13 cellular contexts compared by ENCODE assay signal in genomic region chr14:63664143-63664460, GRCh38. TPM values are rescaled to one million over a fixed set of nuclear protein-coding genes. Genes with fewer than 3 reads are reported as not detected.
DNase-seq lines count a peak whose midpoint lies in the region; FAIRE-seq and TF ChIP-seq lines count a peak whose summit lies in the region.
"Had no signal": no experiment of that assay in that cellular context is flagged by ENCODE, and none has a peak within 500 bp of the region (broad histone marks: within the 10 kb centered on the region; RNA-seq: fewer than 3 reads in every experiment).

No MANE protein-coding gene starts in this region.

- intact Hi-C loops in Caco-2 (cut with micrococcal nuclease; ENCODE audit: unreplicated experiment) = no loop called here

- in situ Hi-C loops in brain microvascular endothelial cell (cut with HindIII; ENCODE audit: low pct_ligation_motif_present, low sequenced_read_pairs) = no loop called here

- POLR2A ChIA-PET in Caco-2 (lab: Charles Lee) = no interaction called here

- no peaks in the 10 kb centered on the region for H3K27me3 ChIP-seq in Caco-2 (replicated peaks; ENCODE audit: control insufficient read depth, insufficient read depth, low read length)
- H3K27me3 ChIP-seq in bronchial epithelial cell (ENCODE audit: control insufficient read depth, insufficient read depth, low read length) = no peaks in the 10 kb centered on the region
- no peaks in the 10 kb centered on the region for H3K27me3 ChIP-seq in brain microvascular endothelial cell (replicated peaks)
- H3K27me3 ChIP-seq: BLaER1 treated with 17β-estradiol and CSF1 and Interleukin-3, amounts not matched to agents 10 nM and 100 nM had no signal

- H3K9me3 ChIP-seq in Caco-2 = peaks cover 5% of the 10 kb centered on the region; the same call in 1 of the 2 replicates

- peak; percentile 48 to 71 for DNase-seq in Caco-2
- peak; percentile 57 for DNase-seq in HT-29 (ENCODE audit: low spot score)
- DNase-seq in bronchial epithelial cell (ENCODE audit: low read depth) = no peak
- DNase-seq in urothelium cell line (ENCODE audit: low spot score) = no peak
- DNase-seq in brain microvascular endothelial cell = no peak
- no peak for DNase-seq in DMS53 (lab: John Stamatoyannopoulos, UW)
- DNase-seq: CD8-positive, alpha-beta T cell; DMS 273 treated with DMSO at 0.1 percent for 48 hours; GOT3; H9 had no signal

- BruUV-seq in Caco-2 (replicated peaks; lab: Mats Ljungman, UMichigan) = no TSS peak

- no peak overlapping the region for H3K27ac Mint-ChIP-seq in Caco-2 (ENCODE audit: unreplicated experiment)
- H3K27ac Mint-ChIP-seq: B cell; CD8-positive, alpha-beta T cell; H9 had no signal

- FAIRE-seq in bronchial epithelial cell (lab: Jason Lieb, UNC) (peak; percentile 7), urothelium cell line (lab: Jason Lieb, UNC) (peak; percentile 78)
- FAIRE-seq: G401.6 had no signal

- no peaks in the 10 kb centered on the region for H3K27me3 Mint-ChIP-seq in Caco-2 (ENCODE audit: insufficient read depth, unreplicated experiment)
- H3K27me3 Mint-ChIP-seq: B cell had no signal

- H3K36me3 Mint-ChIP-seq in Caco-2 (ENCODE audit: insufficient read depth, unreplicated experiment) = no peaks in the 10 kb centered on the region

- H3K36me3 ChIP-seq in Caco-2 (ENCODE audit: control insufficient read depth, insufficient read depth, low read length) (peaks cover 2% of the 10 kb centered on the region; the same call in 1 of the 2 replicates), bronchial epithelial cell (ENCODE audit: control insufficient read depth, insufficient read depth, low read length) (no peaks in the 10 kb centered on the region), brain microvascular endothelial cell (replicated peaks) (no peaks in the 10 kb centered on the region)

- H3K4me3 ChIP-seq in Caco-2 (ENCODE audit: low read depth, low read length) (no peak overlapping the region), bronchial epithelial cell (ENCODE audit: low read depth, low read length) (no peak overlapping the region), brain microvascular endothelial cell (ENCODE audit: low read depth, low read length) (no peak overlapping the region)
- H3K4me3 ChIP-seq: BLaER1 treated with 17β-estradiol and CSF1 and Interleukin-3, amounts not matched to agents 10 nM and 100 nM had no signal

- no peaks in the 10 kb centered on the region for H3K4me1 Mint-ChIP-seq in Caco-2 (ENCODE audit: low read depth, unreplicated experiment)
- H3K4me1 Mint-ChIP-seq: B cell, H9 had no signal

- CTCF ChIA-PET in Caco-2 (lab: Charles Lee) = no interaction called here

- TF ChIP-seq CTCF in Caco-2 (IDR thresholded peaks at IDR 0.05; ENCODE audit: insufficient read depth in 1 of 2, low read depth in 1 of 2, low read length in 1 of 2, severe bottlenecking in 1 of 2, unreplicated experiment in 1 of 2) (no peak), bronchial epithelial cell (IDR thresholded peaks at IDR 0.05; ENCODE audit: insufficient read depth, low read length, severe bottlenecking) (no peak), brain microvascular endothelial cell (IDR thresholded peaks at IDR 0.05; ENCODE audit: low read depth, low read length, missing control alignments) (no peak)

- peaks cover 13% of the 10 kb centered on the region for H3K4me1 ChIP-seq in Caco-2
- H3K4me1 ChIP-seq: BLaER1 treated with 17β-estradiol and CSF1 and Interleukin-3, amounts not matched to agents 10 nM and 100 nM had no signal

- no peaks in the 10 kb centered on the region for H3K9me3 Mint-ChIP-seq in Caco-2 (ENCODE audit: unreplicated experiment)
- H3K9me3 Mint-ChIP-seq: CD8-positive, alpha-beta T cell; H9 had no signal

- no peak overlapping the region for H3K4me3 Mint-ChIP-seq in Caco-2 (ENCODE audit: unreplicated experiment)
- H3K4me3 Mint-ChIP-seq: B cell; CD8-positive, alpha-beta T cell; H9 had no signal

- H3K27ac ChIP-seq in brain microvascular endothelial cell = no peak overlapping the region
- H3K27ac ChIP-seq: BLaER1 treated with 17β-estradiol and CSF1 and Interleukin-3, amounts not matched to agents 10 nM and 100 nM had no signal

RNA-seq across cellular contexts. Expression of gene WDR89, which starts 22.4 kb away (rescaled TPM):
- total RNA-seq in Caco-2 (2022) (14.4 and 16.6 TPM in 2 replicates), bronchial epithelial cell (15.1 and 20.0 TPM in 2 replicates)
- 3.7 and 4.0 TPM in 2 replicates for total RNA-seq in HT-29 (2014; rRNA removed; shearing (Covaris generic))

Comparison
In these comparisons a context has a peak if more than half of its experiments do, and no peak if none do; other contexts are left out.
1. DNase-seq: peak in Caco-2 (2 of 2) and HT-29 (single experiment); none in bronchial epithelial cell (single experiment), urothelium cell line (single experiment), brain microvascular endothelial cell (single experiment) and DMS53 (single experiment).